ENCODE assay signal across 8 cellular contexts in genomic region chr1:40143891-40144575, GRCh38. TPM values are rescaled to one million over a fixed set of nuclear protein-coding genes. Genes with fewer than 3 reads are reported as not detected.
A peak's percentile ranks its signal among the peaks of the same experiment; 100 is the strongest.
DNase-seq lines count a peak whose midpoint lies in the region; ATAC-seq and TF ChIP-seq lines count a peak whose summit lies in the region.

No MANE protein-coding gene starts in this region.

- H3K27me3 ChIP-seq in liver (ENCODE audit: control insufficient read depth in 4 of 4, insufficient read depth in 4 of 4, low read length in 3 of 4) = peaks cover 0 to 4% (median 0%) of the 10 kb centered on the region in 4 donors

- H3K36me3 ChIP-seq in liver (ENCODE audit: control insufficient read depth in 4 of 4, insufficient read depth in 3 of 4, low read depth in 1 of 4, low read length in 3 of 4) = no peaks in the 10 kb centered on the region

- DNase-seq in AG09309 (ENCODE audit: low read depth) = peak; percentile 35
- peak; percentile 53 for DNase-seq in H4 (ENCODE audit: low spot score)
- peak; percentile 53 for DNase-seq in NCI-H345 treated with DMSO at 0.1 percent for 48 hours (lab: John Stamatoyannopoulos, UW; ENCODE audit: unreplicated experiment)
- DNase-seq in activated CD4-positive, CD25-positive, alpha-beta regulatory T cell treated with anti-CD3 and anti-CD28 coated beads, Interleukin-2, amount 50 U/mL, for 72 hours = peak; percentile 37
- DNase-seq in choroid plexus epithelial cell (ENCODE audit: low read depth) = peak; percentile 78
- DNase-seq in stimulated activated CD4-positive, alpha-beta T cell treated with anti-CD3 and anti-CD28 coated beads, TNF-alpha, amount 100 ng/mL, for 48 hours (ENCODE audit: low read depth in 3 of 3) = peak in 2 of 3 donors; percentile 29 to 62

- H3K9me3 ChIP-seq in liver (ENCODE audit: control insufficient read depth in 4 of 4, low read length in 3 of 4) = no peaks in the 10 kb centered on the region

- ATAC-seq in HG02870 (IDR thresholded peaks at IDR 0.05; ENCODE audit: unreplicated experiment) = no peak

- peaks cover 0 to 3% (median 0%) of the 10 kb centered on the region in 4 donors for H3K4me1 ChIP-seq in liver (ENCODE audit: control insufficient read depth in 4 of 4, insufficient read depth in 4 of 4, low read length in 3 of 4)

- WGBS in liver = 15% methylated on average over 7 of the region's 7 CpGs

- H3K4me3 ChIP-seq in AG09309 (ENCODE audit: control insufficient read depth, low read depth, low read length) (no peak overlapping the region), choroid plexus epithelial cell (ENCODE audit: low read depth, low read length) (no peak overlapping the region), liver (ENCODE audit: low read depth in 1 of 3, low read length in 3 of 3) (no peak overlapping the region)

- peak; percentile 80 for TF ChIP-seq CTCF in AG09309 (IDR thresholded peaks at IDR 0.05; ENCODE audit: control insufficient read depth, insufficient read depth, low read depth, low read length, missing control alignments)
- TF ChIP-seq CTCF in choroid plexus epithelial cell (conservative IDR thresholded peaks at IDR 0.05; ENCODE audit: low read depth, low read length) = peak; percentile 84
- peak; percentile 63 for TF ChIP-seq CTCF in liver (IDR thresholded peaks at IDR 0.05; ENCODE audit: low read depth, low read length, missing input control)

- H3K27ac ChIP-seq in liver (ENCODE audit: low read depth in 1 of 2, low read length in 2 of 2) = no peak overlapping the region

- H3K9ac ChIP-seq in liver (ENCODE audit: low read depth in 1 of 2, low read length in 2 of 2) = no peak overlapping the region

- TF ChIP-seq RAD21 in liver (IDR thresholded peaks at IDR 0.05) = peak; percentile 91 to 92

TF ChIP-seq in liver, 16 proteins besides CTCF, POLR2A, EP300 and RAD21:
- TF ChIP-seq RXRA (IDR thresholded peaks at IDR 0.05) = peak; percentile 16 to 67
- no peak for TF ChIP-seq YY1 (IDR thresholded peaks at IDR 0.05)
- TF ChIP-seq HNF4A (conservative IDR thresholded peaks at IDR 0.05) = peak in 1 of 2 donors; percentile 15

RNA-seq across cellular contexts. Expression of gene RLF, which starts 17.2 kb away (rescaled TPM):
- 10.0 and 12.7 TPM in 2 replicates for total RNA-seq in H4 (2014; rRNA removed; shearing (Covaris generic))
- total RNA-seq in liver = 10 to 100 TPM; 10.2 to 13.4 TPM
- 1 to 10 TPM; 1.7 to 2.5 TPM for polyA plus RNA-seq in liver

RNA-seq across cellular contexts. Expression of gene PPT1, which starts 47.0 kb away (rescaled TPM):
- total RNA-seq in H4 (2014; rRNA removed; shearing (Covaris generic)) = 146 and 157 TPM in 2 replicates
- 10 to 100 TPM; 20.3 to 46.8 TPM for total RNA-seq in liver
- 10 to 100 TPM; 15.4 to 33.9 TPM for polyA plus RNA-seq in liver
